15 cellular contexts compared by ENCODE assay signal in genomic region chr15:59797756-59798604, GRCh38.
A peak's percentile ranks its signal among the peaks of the same experiment; 100 is the strongest.
DNase-seq lines count a peak whose midpoint lies in the region; ATAC-seq and TF ChIP-seq lines count a peak whose summit lies in the region.
"Had no signal": no experiment of that assay in that cellular context is flagged by ENCODE, and none has a peak within 500 bp of the region (broad histone marks: within the 10 kb centered on the region; RNA-seq: fewer than 3 reads in every experiment).

No MANE protein-coding gene starts in this region.

- POLR2A ChIA-PET in activated CD4-positive, alpha-beta T cell treated with anti-CD3 and anti-CD28 coated beads, Interleukin-2, amount 10 ng/mL, durations not matched to agents 7 days and 5 days (lab: Charles Lee), result interaction anchor here (1.1 kb wide), 1 partner anchor 34 kb away, joined by 5 read pairs; no protein-coding TSS in a partner anchor
- POLR2A ChIA-PET in activated CD4-positive, alpha-beta memory T cell treated with anti-CD3 and anti-CD28 coated beads for 36 hours (lab: Charles Lee), result interaction anchor here (0.7 kb wide), 1 partner anchor 313 kb away, joined by 9 read pairs; no protein-coding TSS in a partner anchor

- CTCF ChIA-PET in activated CD4-positive, alpha-beta T cell treated with anti-CD3 and anti-CD28 coated beads, Interleukin-2, amount 10 ng/mL, durations not matched to agents 7 days and 5 days (lab: Charles Lee), result interaction anchor here (0.6 kb wide), 1 partner anchor 539 kb away, joined by 3 read pairs; no protein-coding TSS in a partner anchor
- CTCF ChIA-PET in activated CD4-positive, alpha-beta memory T cell treated with anti-CD3 and anti-CD28 coated beads for 36 hours (lab: Charles Lee), result no interaction called here

- H3K36me3 Mint-ChIP-seq in activated CD4-positive, alpha-beta T cell treated with anti-CD3 and anti-CD28 coated beads, Interleukin-2, amount 10 ng/mL, durations not matched to agents 7 days and 5 days (ENCODE audit: low read depth), result peaks cover 9% of the 10 kb centered on the region
- no peaks in the 10 kb centered on the region for H3K36me3 Mint-ChIP-seq in activated CD4-positive, alpha-beta memory T cell treated with anti-CD3 and anti-CD28 coated beads for 36 hours

- in situ Hi-C loops in GM13976 (cut with MboI; ENCODE audit: low sequenced_read_pairs, unreplicated experiment), result no loop called here

- no peak for TF ChIP-seq CTCF in GM13976 (IDR thresholded peaks at IDR 0.05; ENCODE audit: borderline replicate concordance, control extremely low read depth, extremely low read depth, insufficient read depth, missing control alignments)
- no peak for TF ChIP-seq CTCF in epithelial cell of esophagus (IDR thresholded peaks at IDR 0.05; ENCODE audit: insufficient read depth, low read depth, low read length, missing control alignments)
- no peak for TF ChIP-seq CTCF in GM20000 (IDR thresholded peaks at IDR 0.05; ENCODE audit: extremely low read depth, missing control alignments)

- no peak overlapping the region for H3K4me3 ChIP-seq in epithelial cell of esophagus (ENCODE audit: low read length)
- H3K4me3 ChIP-seq: upper lobe of right lung had no signal

- peak overlapping the region; percentile 20 for H3K4me3 Mint-ChIP-seq in activated CD4-positive, alpha-beta T cell treated with anti-CD3 and anti-CD28 coated beads, Interleukin-2, amount 10 ng/mL, durations not matched to agents 7 days and 5 days
- H3K4me3 Mint-ChIP-seq in activated CD4-positive, alpha-beta memory T cell treated with anti-CD3 and anti-CD28 coated beads for 36 hours, result peak overlapping the region; percentile 9

- peak overlapping the region; percentile 80 for H3K27ac Mint-ChIP-seq in activated CD4-positive, alpha-beta T cell treated with anti-CD3 and anti-CD28 coated beads, Interleukin-2, amount 10 ng/mL, durations not matched to agents 7 days and 5 days
- peak overlapping the region; percentile 19 for H3K27ac Mint-ChIP-seq in activated CD4-positive, alpha-beta memory T cell treated with anti-CD3 and anti-CD28 coated beads for 36 hours

- H3K4me1 Mint-ChIP-seq in activated CD4-positive, alpha-beta T cell treated with anti-CD3 and anti-CD28 coated beads, Interleukin-2, amount 10 ng/mL, durations not matched to agents 7 days and 5 days, result peaks cover 61% of the 10 kb centered on the region
- peaks cover 66% of the 10 kb centered on the region for H3K4me1 Mint-ChIP-seq in activated CD4-positive, alpha-beta memory T cell treated with anti-CD3 and anti-CD28 coated beads for 36 hours (ENCODE audit: low read depth)

- intact Hi-C loops in activated CD4-positive, alpha-beta memory T cell treated with anti-CD3 and anti-CD28 coated beads for 36 hours (cut with micrococcal nuclease), result loop anchor here (5.0 kb wide), 3 partner anchors 111 to 816 kb away; partner anchors contain the start of gene BNIP2

- DNase-seq in activated CD4-positive, alpha-beta T cell treated with anti-CD3 and anti-CD28 coated beads, Interleukin-2, amount 10 ng/mL, durations not matched to agents 7 days and 5 days, result no peak
- no peak for DNase-seq in activated CD4-positive, alpha-beta T cell treated with anti-CD3 and anti-CD28 coated beads, Interleukin-2, amount 50 U/mL, for 1 hour
- DNase-seq in GM13976 (ENCODE audit: low spot score) (peak; percentile 24), epithelial cell of esophagus (ENCODE audit: low read depth) (peak; percentile 47), HUDEP-2 (lab: John Stamatoyannopoulos, UW; ENCODE audit: unreplicated experiment in 76 of 76) (no peak), GM20000 (ENCODE audit: low spot score) (no peak)
- DNase-seq in activated CD4-positive, alpha-beta memory T cell treated with anti-CD3 and anti-CD28 coated beads for 36 hours, result no peak
- DNase-seq: activated CD4-positive, alpha-beta T cell treated with anti-CD3 and anti-CD28 coated beads for 4 hours; activated effector memory CD4-positive, alpha-beta T cell treated with anti-CD3 and anti-CD28 coated beads, Interleukin-2, amount 50 U/mL, for 16 hours; cortex of kidney; Kasumi-1; NCI-H774; stimulated activated naive CD4-positive, alpha-beta T cell treated with Interleukin-2 at 50 U/mL for 16 hours; upper lobe of right lung had no signal

- ATAC-seq in HG02840 (IDR thresholded peaks at IDR 0.05; ENCODE audit: low FRiP score, unreplicated experiment), result no peak
- ATAC-seq: upper lobe of right lung had no signal

- peaks cover 10% of the 10 kb centered on the region for H3K27me3 Mint-ChIP-seq in activated CD4-positive, alpha-beta T cell treated with anti-CD3 and anti-CD28 coated beads, Interleukin-2, amount 10 ng/mL, durations not matched to agents 7 days and 5 days
- no peaks in the 10 kb centered on the region for H3K27me3 Mint-ChIP-seq in activated CD4-positive, alpha-beta memory T cell treated with anti-CD3 and anti-CD28 coated beads for 36 hours

- H3K9me3 Mint-ChIP-seq in activated CD4-positive, alpha-beta T cell treated with anti-CD3 and anti-CD28 coated beads, Interleukin-2, amount 10 ng/mL, durations not matched to agents 7 days and 5 days, result peaks cover 1% of the 10 kb centered on the region
- H3K9me3 Mint-ChIP-seq in activated CD4-positive, alpha-beta memory T cell treated with anti-CD3 and anti-CD28 coated beads for 36 hours, result no peaks in the 10 kb centered on the region

Comparison
In these comparisons a context has a peak if more than half of its experiments do, and no peak if none do; other contexts are left out.
1. DNase-seq: peak in GM13976 (single experiment) and epithelial cell of esophagus (single experiment); none in activated CD4-positive, alpha-beta T cell treated with anti-CD3 and anti-CD28 coated beads, Interleukin-2, amount 10 ng/mL, durations not matched to agents 7 days and 5 days (single experiment), activated CD4-positive, alpha-beta T cell treated with anti-CD3 and anti-CD28 coated beads, Interleukin-2, amount 50 U/mL, for 1 hour (single experiment), activated CD4-positive, alpha-beta memory T cell treated with anti-CD3 and anti-CD28 coated beads for 36 hours (single experiment), HUDEP-2 (0 of 76) and GM20000 (single experiment).